In genomic region chr9:27676827-27677226, GRCh38 we compare ENCODE assay signal across 8 cellular contexts.
"Had no signal": no experiment of that assay in that cellular context is flagged by ENCODE, and none has a peak within 500 bp of the region (broad histone marks: within the 10 kb centered on the region; RNA-seq: fewer than 3 reads in every experiment).

No MANE protein-coding gene starts in this region.

- DNase-seq: GDM1, GF-D8 had no signal

- FAIRE-seq: G401.6, GM12878, GM12891, GM12892, GM18507, GM19239 had no signal

- ATAC-seq: GM12878 had no signal

- H3K4me3 ChIP-seq: GM12878 had no signal
